Comparison of ENCODE assay signal across 8 cellular contexts in the genomic region with DNA sequence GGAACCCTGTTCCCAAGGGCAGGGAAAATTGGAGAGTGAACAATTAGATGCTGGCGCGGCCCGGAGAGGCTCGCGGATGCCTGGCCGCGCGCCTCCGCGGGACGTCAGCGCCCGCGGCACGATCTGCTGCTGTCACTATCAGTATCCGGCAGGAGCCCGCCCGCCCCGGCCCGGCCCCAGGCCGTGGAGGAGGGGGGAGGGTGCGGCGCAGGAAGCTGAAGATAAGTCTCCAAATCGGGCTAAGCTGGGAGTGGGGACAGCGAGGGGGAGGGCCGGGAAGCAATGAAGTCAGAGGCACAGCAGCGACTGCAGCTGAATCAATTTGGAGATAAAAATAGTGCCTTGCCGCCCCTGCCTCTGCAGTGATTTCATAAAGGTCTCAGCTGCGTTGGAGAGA.
DNase-seq lines count a peak whose midpoint lies in the region; ATAC-seq lines count a peak whose summit lies in the region.

No MANE protein-coding gene starts in this region.

- no peak overlapping the region for H3K27ac ChIP-seq in mucosa of rectum (ENCODE audit: low read depth in 2 of 2, low read length in 2 of 2)

- H3K27me3 ChIP-seq in mucosa of rectum (ENCODE audit: control insufficient read depth in 2 of 2, insufficient read depth in 2 of 2, low read length in 2 of 2): peaks cover 0 to 10% of the 10 kb centered on the region in 2 donors

- ATAC-seq in GM18519 (IDR thresholded peaks at IDR 0.05; ENCODE audit: low FRiP score, unreplicated experiment) (peak; percentile 56), HG02588 (IDR thresholded peaks at IDR 0.05; ENCODE audit: unreplicated experiment) (no peak)

- H3K4me1 ChIP-seq in mucosa of rectum (ENCODE audit: control insufficient read depth in 2 of 2, insufficient read depth in 2 of 2, low read length in 2 of 2): no peaks in the 10 kb centered on the region

- peak overlapping the region in 1 of 2 donors; percentile 7 for H3K9ac ChIP-seq in mucosa of rectum (ENCODE audit: low read depth in 1 of 2, low read length in 2 of 2)

- DNase-seq in NCI-H2171 treated with DMSO at 0.1 percent for 48 hours (lab: John Stamatoyannopoulos, UW) (peak; percentile 58), fibroblast of gingiva (ENCODE audit: low read depth) (peak; percentile 45), NK-92 (lab: John Stamatoyannopoulos, UW; ENCODE audit: unreplicated experiment) (no peak)
- DNase-seq in activated T-helper 1 cell treated with anti-CD3 and anti-CD28 coated beads, Interleukin-2, amount 50 U/mL, for 16 hours (ENCODE audit: low read depth in 1 of 2, low spot score in 1 of 2): peak; percentile 11 to 15
- DNase-seq in stimulated activated CD8-positive, alpha-beta memory T cell treated with anti-CD3 and anti-CD28 coated beads, Interleukin-4, amount 100 ng/mL, for 48 hours: peak; percentile 64

- H3K9me3 ChIP-seq in mucosa of rectum (ENCODE audit: control insufficient read depth in 2 of 2, low read length in 2 of 2): no peaks in the 10 kb centered on the region

- no peaks in the 10 kb centered on the region for H3K36me3 ChIP-seq in mucosa of rectum (ENCODE audit: control insufficient read depth in 2 of 2, insufficient read depth in 2 of 2, low read length in 2 of 2)

- peak overlapping the region; percentile 24 to 67 for H3K4me3 ChIP-seq in mucosa of rectum (ENCODE audit: low read length in 2 of 2)
